In the genomic region with DNA sequence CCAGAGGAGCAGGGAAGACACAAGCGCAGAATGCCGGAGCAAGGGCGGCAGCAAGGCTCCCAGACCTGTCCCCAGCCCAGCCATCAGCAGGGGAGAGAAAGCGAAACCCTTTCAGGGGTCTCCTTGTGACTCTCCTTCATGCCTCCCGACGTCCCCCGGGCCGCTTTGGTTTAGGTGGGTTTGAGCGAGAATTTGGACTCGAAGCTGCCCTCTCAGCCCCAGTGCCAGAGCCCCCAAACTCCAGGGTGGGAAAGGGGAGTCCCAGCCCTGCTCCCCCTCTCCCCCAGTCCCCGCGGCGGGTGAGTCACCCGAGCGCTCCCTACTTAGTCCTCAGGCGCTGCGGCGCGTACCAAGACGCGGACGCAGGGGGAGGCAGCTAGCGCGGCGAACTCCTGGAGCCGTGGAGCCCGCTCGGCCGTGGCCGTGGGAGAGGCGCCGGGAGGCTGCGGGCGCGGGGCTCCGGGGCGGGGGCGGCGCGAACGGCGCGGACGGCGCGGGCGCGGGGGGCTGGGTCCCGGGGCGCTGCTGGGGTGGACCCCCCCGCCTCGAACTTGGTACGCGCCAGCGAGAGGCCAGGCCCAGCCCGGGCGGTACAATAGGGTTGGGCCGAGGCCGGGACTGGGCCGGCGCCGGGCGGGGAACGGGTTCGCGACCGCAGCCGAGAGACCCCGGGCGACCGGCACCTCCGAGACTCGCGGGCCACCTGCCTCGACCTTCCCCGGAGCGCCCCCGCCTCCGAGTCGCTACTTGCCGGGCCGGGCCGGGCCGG, we compare ENCODE assay signal across 8 cellular contexts. TPM values are rescaled to one million over a fixed set of nuclear protein-coding genes. Genes with fewer than 3 reads are reported as not detected.
DNase-seq lines count a peak whose midpoint lies in the region; ATAC-seq and TF ChIP-seq lines count a peak whose summit lies in the region.

TSS of gene MAP7D1 (plus strand) at position 601 of the 769 bp plus-strand sequence. CDS start 258 bp downstream, outside the sequence.

- H3K27me3 ChIP-seq in DOHH2 (ENCODE audit: control insufficient read depth, low read length), result no peaks in the 10 kb centered on the region
- H3K27me3 ChIP-seq in GM23248 (replicated peaks; ENCODE audit: insufficient read depth), result no peaks in the 10 kb centered on the region
- H3K27me3 ChIP-seq in cardiac muscle cell, result no peaks in the 10 kb centered on the region
- H3K27me3 ChIP-seq in transverse colon, result no peaks in the 10 kb centered on the region

- H4K20me1 ChIP-seq in DOHH2 (ENCODE audit: control insufficient read depth, insufficient read depth, low read depth, low read length) (0 out of 2 replicates have a peak, but pooled peaks cover 4% of the 10 kb centered on the region), GM23248 (ENCODE audit: insufficient read depth) (no peaks in the 10 kb centered on the region)

- H3K27ac Mint-ChIP-seq in activated naive CD8-positive, alpha-beta T cell treated with anti-CD3 and anti-CD28 coated beads, Interleukin-2, amount 10 ng/mL, durations not matched to agents 7 days and 5 days, result peak within 1 kb of the TSS; percentile 92

- H3K4me1 ChIP-seq in DOHH2 (ENCODE audit: control insufficient read depth, low read length), result peaks cover 72% of the 10 kb centered on the region
- peaks cover 49% of the 10 kb centered on the region for H3K4me1 ChIP-seq in GM23248 (ENCODE audit: insufficient read depth)
- H3K4me1 ChIP-seq in cardiac muscle cell (ENCODE audit: low read depth), result peaks cover 33% of the 10 kb centered on the region
- peaks cover 45 to 64% (median 56%) of the 10 kb centered on the region in 4 donors for H3K4me1 ChIP-seq in transverse colon

- H2AFZ ChIP-seq in GM23248, result peak within 1 kb of the TSS; percentile 42

- H3K36me3 ChIP-seq in DOHH2 (ENCODE audit: control insufficient read depth, low read length) (peaks cover 41% of the 10 kb centered on the region), GM23248 (ENCODE audit: low read depth) (no peaks in the 10 kb centered on the region), cardiac muscle cell (no peaks in the 10 kb centered on the region), transverse colon (no peaks in the 10 kb centered on the region)

- H3K9ac ChIP-seq in GM23248, result peak within 1 kb of the TSS; percentile 100

- no peaks in the 10 kb centered on the region for H3K9me3 Mint-ChIP-seq in activated naive CD8-positive, alpha-beta T cell treated with anti-CD3 and anti-CD28 coated beads, Interleukin-2, amount 10 ng/mL, durations not matched to agents 7 days and 5 days

- TF ChIP-seq POLR2A in transverse colon (IDR thresholded peaks at IDR 0.05), result peak; percentile 89

- ATAC-seq in activated naive CD8-positive, alpha-beta T cell treated with anti-CD3 and anti-CD28 coated beads, Interleukin-2, amount 10 ng/mL, durations not matched to agents 7 days and 5 days (ENCODE audit: low read depth), result peak; percentile 67

- TF ChIP-seq EP300 in transverse colon (IDR thresholded peaks at IDR 0.05; ENCODE audit: low read depth), result no peak

- H3K9me2 ChIP-seq in DOHH2 (replicated peaks; ENCODE audit: control insufficient read depth, low read length) (no peaks in the 10 kb centered on the region), GM23248 (ENCODE audit: insufficient read depth) (no peaks in the 10 kb centered on the region)

- in situ Hi-C loops in GM23248 (cut with MboI), result no loop called here
- in situ Hi-C loops in transverse colon (cut with MboI; ENCODE audit: low pct_ligation_motif_present in 1 of 4, low pct_unique_long_range_greater_than_20kb in 1 of 4, low sequenced_read_pairs in 3 of 4), result no loop called here

- intact Hi-C loops in transverse colon (cut with DNase I; ENCODE audit: low total_unique reads), result loop anchor here (10.0 kb wide), 1 partner anchor 229 kb away; the partner anchor contains the start of gene STK40

- peak within 1 kb of the TSS; percentile 74 for H3K27ac ChIP-seq in DOHH2 (ENCODE audit: low read depth, low read length)
- H3K27ac ChIP-seq in GM23248, result peak within 1 kb of the TSS; percentile 89
- peak within 1 kb of the TSS; percentile 97 for H3K27ac ChIP-seq in cardiac muscle cell
- H3K27ac ChIP-seq in transverse colon, result peak within 1 kb of the TSS; percentile 98 to 100 (median 98)

- H3K4me2 ChIP-seq in DOHH2 (ENCODE audit: low read length) (peak within 1 kb of the TSS; percentile 98), GM23248 (ENCODE audit: unreplicated experiment) (peak within 1 kb of the TSS; percentile 95)

- DNase-seq in GM23248 (peak; percentile 92), M059J (ENCODE audit: low read depth) (peak; percentile 85), SW480 (ENCODE audit: low spot score) (peak; percentile 76), cardiac muscle cell (ENCODE audit: low read depth in 1 of 2, low spot score in 1 of 2) (peak; percentile 87 to 88), pons (ENCODE audit: low spot score) (peak; percentile 89), transverse colon (peak; percentile 89)
- peak; percentile 92 for DNase-seq in activated naive CD8-positive, alpha-beta T cell treated with anti-CD3 and anti-CD28 coated beads, Interleukin-2, amount 10 ng/mL, durations not matched to agents 7 days and 5 days

- peak within 1 kb of the TSS; percentile 88 for H3K4me3 Mint-ChIP-seq in activated naive CD8-positive, alpha-beta T cell treated with anti-CD3 and anti-CD28 coated beads, Interleukin-2, amount 10 ng/mL, durations not matched to agents 7 days and 5 days

- peaks cover 57% of the 10 kb centered on the region for H3K4me1 Mint-ChIP-seq in activated naive CD8-positive, alpha-beta T cell treated with anti-CD3 and anti-CD28 coated beads, Interleukin-2, amount 10 ng/mL, durations not matched to agents 7 days and 5 days

- peaks cover 7% of the 10 kb centered on the region for H3F3A ChIP-seq in DOHH2 (ENCODE audit: control insufficient read depth, insufficient read depth)
- H3F3A ChIP-seq in GM23248 (ENCODE audit: insufficient read depth), result peaks cover 19% of the 10 kb centered on the region

- TF ChIP-seq CTCF in DOHH2 (IDR thresholded peaks at IDR 0.05; ENCODE audit: low read depth, low read length, poor library complexity, severe bottlenecking) (no peak), cardiac muscle cell (IDR thresholded peaks at IDR 0.05; ENCODE audit: low read depth, low read length) (no peak), transverse colon (IDR thresholded peaks at IDR 0.05) (no peak)

- peaks cover 19% of the 10 kb centered on the region for H3K36me3 Mint-ChIP-seq in activated naive CD8-positive, alpha-beta T cell treated with anti-CD3 and anti-CD28 coated beads, Interleukin-2, amount 10 ng/mL, durations not matched to agents 7 days and 5 days

- H3K79me2 ChIP-seq in DOHH2 (ENCODE audit: control insufficient read depth, low read length) (peaks cover 61% of the 10 kb centered on the region), GM23248 (ENCODE audit: insufficient read depth) (peaks cover 58% of the 10 kb centered on the region)

- WGBS in GM23248 (ENCODE audit: low coverage in 1 of 2, low lambda C conversion rate in 2 of 2, missing lambda C conversion rate in 2 of 2), 2 experiments, result 0 to 1% methylated on average over 45 to 54 of the region's 84 CpGs
- WGBS in transverse colon (ENCODE audit: low coverage in 1 of 2), 2 donors, result 0 to 1% methylated on average over 1 to 35 of the region's 84 CpGs

- H3K27me3 Mint-ChIP-seq in activated naive CD8-positive, alpha-beta T cell treated with anti-CD3 and anti-CD28 coated beads, Interleukin-2, amount 10 ng/mL, durations not matched to agents 7 days and 5 days, result no peaks in the 10 kb centered on the region

- H3K4me3 ChIP-seq in DOHH2 (ENCODE audit: low read length), result peak within 1 kb of the TSS; percentile 99
- H3K4me3 ChIP-seq in GM23248, result peak within 1 kb of the TSS; percentile 93
- H3K4me3 ChIP-seq in cardiac muscle cell, result peak within 1 kb of the TSS; percentile 78
- peak within 1 kb of the TSS; percentile 84 to 100 (median 88) for H3K4me3 ChIP-seq in transverse colon

- POLR2A ChIA-PET in activated naive CD8-positive, alpha-beta T cell treated with anti-CD3 and anti-CD28 coated beads, Interleukin-2, amount 10 ng/mL, durations not matched to agents 7 days and 5 days (lab: Charles Lee), result interaction anchor here (0.6 to 4.7 kb wide), 9 partner anchors 9 to 309 kb away, joined by 3 to 25 read pairs (median 7); partner anchors contain the start of genes MRPS15, STK40 and THRAP3

- no peaks in the 10 kb centered on the region for H3K9me3 ChIP-seq in DOHH2 (ENCODE audit: control insufficient read depth, insufficient read depth, low read length)
- H3K9me3 ChIP-seq in GM23248 (ENCODE audit: low read depth), result no peaks in the 10 kb centered on the region
- no peaks in the 10 kb centered on the region for H3K9me3 ChIP-seq in cardiac muscle cell (ENCODE audit: low read depth)
- H3K9me3 ChIP-seq in transverse colon, result no peaks in the 10 kb centered on the region

RNA-seq across cellular contexts. Expression of gene MAP7D1, which starts in this region (rescaled TPM):
- total RNA-seq in GM23248 (2014; rRNA removed; shearing (Covaris generic)), result 160 and 224 TPM in 2 replicates
- polyA plus RNA-seq in GM23248 (2016; fragmentation: Nextera tagmentation; extraction: Ambion mirVana), result 34.8 and 35.8 TPM in 2 replicates
- total RNA-seq in M059J (2014; rRNA removed; shearing (Covaris generic)), result 176 and 265 TPM in 2 replicates
- total RNA-seq in activated naive CD8-positive, alpha-beta T cell treated with anti-CD3 and anti-CD28 coated beads, Interleukin-2, amount 10 ng/mL, durations not matched to agents 7 days and 5 days, result 100 to 1,000 TPM; 234 to 237 TPM
- total RNA-seq in cardiac muscle cell, result 224 and 239 TPM in 2 replicates
- 132 and 141 TPM in 2 replicates for polyA plus RNA-seq in cardiac muscle cell
- total RNA-seq in transverse colon, result 100 to 1,000 TPM in 1 of 4 donors, 10 to 100 TPM in 3; 74.3 to 187 (median 86.0) TPM

Comparison
In these comparisons a context has a peak if more than half of its experiments do, and no peak if none do; other contexts are left out.
1. Peak in every context shown above with its lines: DNase-seq, ATAC-seq, H3K4me3 ChIP-seq and H3K27ac ChIP-seq.